Comparison of ENCODE assay signal across 1 cellular context in the genomic region with DNA sequence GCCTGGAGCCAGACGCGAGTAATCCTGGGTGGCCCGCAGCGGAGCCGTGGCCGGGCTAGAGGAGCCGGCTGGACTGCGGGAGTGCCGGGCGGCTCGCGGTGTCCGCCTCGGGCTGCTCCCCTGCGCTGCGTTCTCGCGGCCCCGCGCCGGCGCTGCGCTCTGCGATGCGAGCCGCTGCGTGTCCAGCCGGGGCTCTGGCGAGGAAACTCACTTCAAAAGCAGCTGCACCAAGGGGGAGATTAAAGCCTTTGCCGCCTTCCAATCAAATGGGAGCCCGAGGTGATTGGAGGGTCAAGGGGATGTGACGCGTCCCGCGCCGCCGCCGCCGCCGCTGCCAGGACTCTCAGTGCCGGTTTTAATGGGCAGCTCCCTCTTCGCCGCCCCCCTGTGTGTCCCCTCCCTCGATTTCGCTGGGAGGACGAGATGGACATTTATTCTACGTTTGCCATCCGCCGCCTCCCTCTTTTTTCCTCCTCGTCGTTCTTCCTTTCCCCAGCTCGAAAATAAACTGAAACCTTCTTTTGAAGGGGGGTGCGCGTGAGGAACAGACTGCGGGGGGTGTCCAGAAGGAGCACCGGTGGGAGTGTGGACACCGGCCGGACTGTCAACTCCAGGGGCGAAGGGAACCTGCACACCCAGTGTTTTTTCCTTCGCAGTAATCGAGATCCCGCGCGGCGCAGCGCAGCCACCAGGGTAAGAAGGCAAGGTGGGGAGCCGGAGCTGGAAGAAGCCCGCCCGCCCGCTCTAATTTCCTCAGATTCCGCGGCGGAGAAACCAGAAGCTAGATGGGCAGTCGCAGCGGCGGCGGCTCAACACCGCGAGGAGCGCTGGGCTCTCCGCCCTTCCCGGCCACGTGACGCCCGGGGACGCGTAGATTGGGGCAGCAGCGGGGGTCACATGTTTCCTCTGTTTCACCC.
TF ChIP-seq lines count a peak whose summit lies in the region.

A gene with protein sequence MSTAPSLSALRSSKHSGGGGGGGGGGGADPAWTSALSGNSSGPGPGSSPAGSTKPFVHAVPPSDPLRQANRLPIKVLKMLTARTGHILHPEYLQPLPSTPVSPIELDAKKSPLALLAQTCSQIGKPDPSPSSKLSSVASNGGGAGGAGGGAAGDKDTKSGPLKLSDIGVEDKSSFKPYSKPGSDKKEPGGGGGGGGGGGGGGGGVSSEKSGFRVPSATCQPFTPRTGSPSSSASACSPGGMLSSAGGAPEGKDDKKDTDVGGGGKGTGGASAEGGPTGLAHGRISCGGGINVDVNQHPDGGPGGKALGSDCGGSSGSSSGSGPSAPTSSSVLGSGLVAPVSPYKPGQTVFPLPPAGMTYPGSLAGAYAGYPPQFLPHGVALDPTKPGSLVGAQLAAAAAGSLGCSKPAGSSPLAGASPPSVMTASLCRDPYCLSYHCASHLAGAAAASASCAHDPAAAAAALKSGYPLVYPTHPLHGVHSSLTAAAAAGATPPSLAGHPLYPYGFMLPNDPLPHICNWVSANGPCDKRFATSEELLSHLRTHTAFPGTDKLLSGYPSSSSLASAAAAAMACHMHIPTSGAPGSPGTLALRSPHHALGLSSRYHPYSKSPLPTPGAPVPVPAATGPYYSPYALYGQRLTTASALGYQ (minus strand): TSS at position 196 of the 917 bp plus-strand sequence. CDS start 345 bp downstream, outside the sequence.

TF ChIP-seq in HepG2, 621 proteins besides CTCF, POLR2A, EP300 and RAD21 (continued from another document and continues in another):
- TF ChIP-seq, protein P1, sequence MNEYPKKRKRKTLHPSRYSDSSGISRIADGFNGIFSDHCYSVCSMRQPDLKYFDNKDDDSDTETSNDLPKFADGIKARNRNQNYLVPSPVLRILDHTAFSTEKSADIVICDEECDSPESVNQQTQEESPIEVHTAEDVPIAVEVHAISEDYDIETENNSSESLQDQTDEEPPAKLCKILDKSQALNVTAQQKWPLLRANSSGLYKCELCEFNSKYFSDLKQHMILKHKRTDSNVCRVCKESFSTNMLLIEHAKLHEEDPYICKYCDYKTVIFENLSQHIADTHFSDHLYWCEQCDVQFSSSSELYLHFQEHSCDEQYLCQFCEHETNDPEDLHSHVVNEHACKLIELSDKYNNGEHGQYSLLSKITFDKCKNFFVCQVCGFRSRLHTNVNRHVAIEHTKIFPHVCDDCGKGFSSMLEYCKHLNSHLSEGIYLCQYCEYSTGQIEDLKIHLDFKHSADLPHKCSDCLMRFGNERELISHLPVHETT (CRISPR knock-in tag; conservative IDR thresholded peaks at IDR 0.05): no peak
- 0 out of 2 replicates have a peak, but pooled peaks have one; percentile 64 for TF ChIP-seq POGZ (CRISPR knock-in tag; IDR thresholded peaks at IDR 0.05)
- TF ChIP-seq, protein P2, sequence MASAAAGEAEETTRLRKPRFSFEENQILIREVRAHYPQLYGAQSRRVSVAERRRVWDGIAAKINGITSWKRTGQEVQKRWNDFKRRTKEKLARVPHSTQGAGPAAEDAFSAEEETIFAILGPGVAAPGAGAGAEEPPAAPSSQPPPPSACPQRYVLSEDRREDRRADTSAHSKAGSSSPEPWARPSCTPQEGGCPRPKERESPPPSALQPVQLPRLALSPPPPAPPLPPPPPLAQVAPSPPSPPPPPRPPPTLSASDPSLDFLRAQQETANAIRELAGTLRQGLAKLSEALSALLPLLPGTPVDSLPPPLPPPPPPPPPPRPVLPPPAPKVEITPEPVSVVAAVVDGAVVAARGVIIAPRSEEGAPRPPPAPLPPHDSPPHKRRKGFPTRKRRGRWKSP (CRISPR knock-in tag; IDR thresholded peaks at IDR 0.05): peak; percentile 83; the same call in 1 of the 2 replicates
- TF ChIP-seq, protein P3, sequence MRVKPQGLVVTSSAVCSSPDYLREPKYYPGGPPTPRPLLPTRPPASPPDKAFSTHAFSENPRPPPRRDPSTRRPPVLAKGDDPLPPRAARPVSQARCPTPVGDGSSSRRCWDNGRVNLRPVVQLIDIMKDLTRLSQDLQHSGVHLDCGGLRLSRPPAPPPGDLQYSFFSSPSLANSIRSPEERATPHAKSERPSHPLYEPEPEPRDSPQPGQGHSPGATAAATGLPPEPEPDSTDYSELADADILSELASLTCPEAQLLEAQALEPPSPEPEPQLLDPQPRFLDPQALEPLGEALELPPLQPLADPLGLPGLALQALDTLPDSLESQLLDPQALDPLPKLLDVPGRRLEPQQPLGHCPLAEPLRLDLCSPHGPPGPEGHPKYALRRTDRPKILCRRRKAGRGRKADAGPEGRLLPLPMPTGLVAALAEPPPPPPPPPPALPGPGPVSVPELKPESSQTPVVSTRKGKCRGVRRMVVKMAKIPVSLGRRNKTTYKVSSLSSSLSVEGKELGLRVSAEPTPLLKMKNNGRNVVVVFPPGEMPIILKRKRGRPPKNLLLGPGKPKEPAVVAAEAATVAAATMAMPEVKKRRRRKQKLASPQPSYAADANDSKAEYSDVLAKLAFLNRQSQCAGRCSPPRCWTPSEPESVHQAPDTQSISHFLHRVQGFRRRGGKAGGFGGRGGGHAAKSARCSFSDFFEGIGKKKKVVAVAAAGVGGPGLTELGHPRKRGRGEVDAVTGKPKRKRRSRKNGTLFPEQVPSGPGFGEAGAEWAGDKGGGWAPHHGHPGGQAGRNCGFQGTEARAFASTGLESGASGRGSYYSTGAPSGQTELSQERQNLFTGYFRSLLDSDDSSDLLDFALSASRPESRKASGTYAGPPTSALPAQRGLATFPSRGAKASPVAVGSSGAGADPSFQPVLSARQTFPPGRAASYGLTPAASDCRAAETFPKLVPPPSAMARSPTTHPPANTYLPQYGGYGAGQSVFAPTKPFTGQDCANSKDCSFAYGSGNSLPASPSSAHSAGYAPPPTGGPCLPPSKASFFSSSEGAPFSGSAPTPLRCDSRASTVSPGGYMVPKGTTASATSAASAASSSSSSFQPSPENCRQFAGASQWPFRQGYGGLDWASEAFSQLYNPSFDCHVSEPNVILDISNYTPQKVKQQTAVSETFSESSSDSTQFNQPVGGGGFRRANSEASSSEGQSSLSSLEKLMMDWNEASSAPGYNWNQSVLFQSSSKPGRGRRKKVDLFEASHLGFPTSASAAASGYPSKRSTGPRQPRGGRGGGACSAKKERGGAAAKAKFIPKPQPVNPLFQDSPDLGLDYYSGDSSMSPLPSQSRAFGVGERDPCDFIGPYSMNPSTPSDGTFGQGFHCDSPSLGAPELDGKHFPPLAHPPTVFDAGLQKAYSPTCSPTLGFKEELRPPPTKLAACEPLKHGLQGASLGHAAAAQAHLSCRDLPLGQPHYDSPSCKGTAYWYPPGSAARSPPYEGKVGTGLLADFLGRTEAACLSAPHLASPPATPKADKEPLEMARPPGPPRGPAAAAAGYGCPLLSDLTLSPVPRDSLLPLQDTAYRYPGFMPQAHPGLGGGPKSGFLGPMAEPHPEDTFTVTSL (CRISPR knock-in tag; IDR thresholded peaks at IDR 0.05; ENCODE audit: borderline replicate concordance): peak; percentile 55; the same call in 1 of the 2 replicates
- peak; percentile 12; the same call in 1 of the 2 replicates for TF ChIP-seq ZNF776 (CRISPR knock-in tag; IDR thresholded peaks at IDR 0.05)
- TF ChIP-seq SRSF9 (IDR thresholded peaks at IDR 0.05; ENCODE audit: borderline replicate concordance, insufficient read depth, low read depth, low read length, poor library complexity, severe bottlenecking): no peak
- TF ChIP-seq KMT2B (CRISPR knock-in tag; IDR thresholded peaks at IDR 0.05): peak; percentile 49
- TF ChIP-seq ELF3 (CRISPR knock-in tag; IDR thresholded peaks at IDR 0.05): peak; percentile 51; the same call in 1 of the 2 replicates
- TF ChIP-seq, protein P4, sequence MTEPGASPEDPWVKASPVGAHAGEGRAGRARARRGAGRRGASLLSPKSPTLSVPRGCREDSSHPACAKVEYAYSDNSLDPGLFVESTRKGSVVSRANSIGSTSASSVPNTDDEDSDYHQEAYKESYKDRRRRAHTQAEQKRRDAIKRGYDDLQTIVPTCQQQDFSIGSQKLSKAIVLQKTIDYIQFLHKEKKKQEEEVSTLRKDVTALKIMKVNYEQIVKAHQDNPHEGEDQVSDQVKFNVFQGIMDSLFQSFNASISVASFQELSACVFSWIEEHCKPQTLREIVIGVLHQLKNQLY (CRISPR knock-in tag; IDR thresholded peaks at IDR 0.05): 0 out of 2 replicates have a peak, but pooled peaks have one; percentile 17
- peak; percentile 42 for TF ChIP-seq SOX5 (CRISPR knock-in tag; IDR thresholded peaks at IDR 0.05; ENCODE audit: borderline replicate concordance)
- no peak for TF ChIP-seq SOX13 (IDR thresholded peaks at IDR 0.05)
- TF ChIP-seq SOX13 (CRISPR knock-in tag; conservative IDR thresholded peaks at IDR 0.05 in 1 of 2, IDR thresholded peaks at IDR 0.05 in 1 of 2): peak in 1 of 2 experiments; percentile 33; a peak in 2 of 4 replicates
- TF ChIP-seq KDM2A (CRISPR knock-in tag; IDR thresholded peaks at IDR 0.05; ENCODE audit: borderline replicate concordance, low read depth): peak; percentile 53
- no peak for TF ChIP-seq ZNF558 (CRISPR knock-in tag; IDR thresholded peaks at IDR 0.05; ENCODE audit: borderline replicate concordance)
- TF ChIP-seq ZNF768 (CRISPR knock-in tag; IDR thresholded peaks at IDR 0.05): 0 out of 2 replicates have a peak, but pooled peaks have one; percentile 15
- no peak for TF ChIP-seq FLYWCH1 (CRISPR knock-in tag; IDR thresholded peaks at IDR 0.05)
- peak; percentile 1 for TF ChIP-seq ZNF891 (CRISPR knock-in tag; IDR thresholded peaks at IDR 0.05)
- TF ChIP-seq REPIN1 (CRISPR knock-in tag; IDR thresholded peaks at IDR 0.05; ENCODE audit: borderline replicate concordance, low read depth): no peak
- peak; percentile 31 for TF ChIP-seq AGO1 (IDR thresholded peaks at IDR 0.05; ENCODE audit: low read depth, low read length, poor library complexity, severe bottlenecking)
- TF ChIP-seq, protein P5, sequence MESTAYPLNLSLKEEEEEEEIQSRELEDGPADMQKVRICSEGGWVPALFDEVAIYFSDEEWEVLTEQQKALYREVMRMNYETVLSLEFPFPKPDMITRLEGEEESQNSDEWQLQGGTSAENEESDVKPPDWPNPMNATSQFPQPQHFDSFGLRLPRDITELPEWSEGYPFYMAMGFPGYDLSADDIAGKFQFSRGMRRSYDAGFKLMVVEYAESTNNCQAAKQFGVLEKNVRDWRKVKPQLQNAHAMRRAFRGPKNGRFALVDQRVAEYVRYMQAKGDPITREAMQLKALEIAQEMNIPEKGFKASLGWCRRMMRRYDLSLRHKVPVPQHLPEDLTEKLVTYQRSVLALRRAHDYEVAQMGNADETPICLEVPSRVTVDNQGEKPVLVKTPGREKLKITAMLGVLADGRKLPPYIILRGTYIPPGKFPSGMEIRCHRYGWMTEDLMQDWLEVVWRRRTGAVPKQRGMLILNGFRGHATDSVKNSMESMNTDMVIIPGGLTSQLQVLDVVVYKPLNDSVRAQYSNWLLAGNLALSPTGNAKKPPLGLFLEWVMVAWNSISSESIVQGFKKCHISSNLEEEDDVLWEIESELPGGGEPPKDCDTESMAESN (CRISPR knock-in tag; conservative IDR thresholded peaks at IDR 0.05): peak; percentile 6; the same call in 1 of the 2 replicates
- TF ChIP-seq KAT7 (CRISPR knock-in tag; IDR thresholded peaks at IDR 0.05; ENCODE audit: borderline replicate concordance): peak; percentile 46; the same call in 1 of the 2 replicates
- TF ChIP-seq, protein P6, sequence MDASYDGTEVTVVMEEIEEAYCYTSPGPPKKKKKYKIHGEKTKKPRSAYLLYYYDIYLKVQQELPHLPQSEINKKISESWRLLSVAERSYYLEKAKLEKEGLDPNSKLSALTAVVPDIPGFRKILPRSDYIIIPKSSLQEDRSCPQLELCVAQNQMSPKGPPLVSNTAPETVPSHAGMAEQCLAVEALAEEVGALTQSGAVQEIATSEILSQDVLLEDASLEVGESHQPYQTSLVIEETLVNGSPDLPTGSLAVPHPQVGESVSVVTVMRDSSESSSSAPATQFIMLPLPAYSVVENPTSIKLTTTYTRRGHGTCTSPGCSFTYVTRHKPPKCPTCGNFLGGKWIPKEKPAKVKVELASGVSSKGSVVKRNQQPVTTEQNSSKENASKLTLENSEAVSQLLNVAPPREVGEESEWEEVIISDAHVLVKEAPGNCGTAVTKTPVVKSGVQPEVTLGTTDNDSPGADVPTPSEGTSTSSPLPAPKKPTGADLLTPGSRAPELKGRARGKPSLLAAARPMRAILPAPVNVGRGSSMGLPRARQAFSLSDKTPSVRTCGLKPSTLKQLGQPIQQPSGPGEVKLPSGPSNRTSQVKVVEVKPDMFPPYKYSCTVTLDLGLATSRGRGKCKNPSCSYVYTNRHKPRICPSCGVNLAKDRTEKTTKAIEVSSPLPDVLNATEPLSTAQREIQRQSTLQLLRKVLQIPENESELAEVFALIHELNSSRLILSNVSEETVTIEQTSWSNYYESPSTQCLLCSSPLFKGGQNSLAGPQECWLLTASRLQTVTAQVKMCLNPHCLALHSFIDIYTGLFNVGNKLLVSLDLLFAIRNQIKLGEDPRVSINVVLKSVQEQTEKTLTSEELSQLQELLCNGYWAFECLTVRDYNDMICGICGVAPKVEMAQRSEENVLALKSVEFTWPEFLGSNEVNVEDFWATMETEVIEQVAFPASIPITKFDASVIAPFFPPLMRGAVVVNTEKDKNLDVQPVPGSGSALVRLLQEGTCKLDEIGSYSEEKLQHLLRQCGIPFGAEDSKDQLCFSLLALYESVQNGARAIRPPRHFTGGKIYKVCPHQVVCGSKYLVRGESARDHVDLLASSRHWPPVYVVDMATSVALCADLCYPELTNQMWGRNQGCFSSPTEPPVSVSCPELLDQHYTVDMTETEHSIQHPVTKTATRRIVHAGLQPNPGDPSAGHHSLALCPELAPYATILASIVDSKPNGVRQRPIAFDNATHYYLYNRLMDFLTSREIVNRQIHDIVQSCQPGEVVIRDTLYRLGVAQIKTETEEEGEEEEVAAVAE (CRISPR knock-in tag; IDR thresholded peaks at IDR 0.05; ENCODE audit: borderline replicate concordance): peak; percentile 64; the same call in 1 of the 2 replicates
- TF ChIP-seq SNAPC2 (CRISPR knock-in tag; IDR thresholded peaks at IDR 0.05): no peak
- peak; percentile 36; the same call in 1 of the 2 replicates for TF ChIP-seq ZNF777 (CRISPR knock-in tag; IDR thresholded peaks at IDR 0.05)
- TF ChIP-seq HNF4A (CRISPR knock-in tag; IDR thresholded peaks at IDR 0.05): peak; percentile 36
- 0 out of 2 replicates have a peak, but pooled peaks have one; percentile 51 for TF ChIP-seq ZNF557 (CRISPR knock-in tag; IDR thresholded peaks at IDR 0.05)
- TF ChIP-seq ZNF614 (CRISPR knock-in tag; IDR thresholded peaks at IDR 0.05; ENCODE audit: borderline replicate concordance): 0 out of 2 replicates have a peak, but pooled peaks have one; percentile 42
- no peak; the same call in 1 of the 2 replicates for TF ChIP-seq IRX3 (CRISPR knock-in tag; IDR thresholded peaks at IDR 0.05; ENCODE audit: borderline replicate concordance, low read depth)
- TF ChIP-seq, protein P7, sequence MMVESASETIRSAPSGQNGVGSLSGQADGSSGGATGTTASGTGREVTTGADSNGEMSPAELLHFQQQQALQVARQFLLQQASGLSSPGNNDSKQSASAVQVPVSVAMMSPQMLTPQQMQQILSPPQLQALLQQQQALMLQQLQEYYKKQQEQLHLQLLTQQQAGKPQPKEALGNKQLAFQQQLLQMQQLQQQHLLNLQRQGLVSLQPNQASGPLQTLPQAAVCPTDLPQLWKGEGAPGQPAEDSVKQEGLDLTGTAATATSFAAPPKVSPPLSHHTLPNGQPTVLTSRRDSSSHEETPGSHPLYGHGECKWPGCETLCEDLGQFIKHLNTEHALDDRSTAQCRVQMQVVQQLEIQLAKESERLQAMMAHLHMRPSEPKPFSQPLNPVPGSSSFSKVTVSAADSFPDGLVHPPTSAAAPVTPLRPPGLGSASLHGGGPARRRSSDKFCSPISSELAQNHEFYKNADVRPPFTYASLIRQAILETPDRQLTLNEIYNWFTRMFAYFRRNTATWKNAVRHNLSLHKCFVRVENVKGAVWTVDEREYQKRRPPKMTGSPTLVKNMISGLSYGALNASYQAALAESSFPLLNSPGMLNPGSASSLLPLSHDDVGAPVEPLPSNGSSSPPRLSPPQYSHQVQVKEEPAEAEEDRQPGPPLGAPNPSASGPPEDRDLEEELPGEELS (CRISPR knock-in tag; IDR thresholded peaks at IDR 0.05): peak; percentile 31; the same call in 1 of the 2 replicates
- TF ChIP-seq MXI1 (IDR thresholded peaks at IDR 0.05; ENCODE audit: borderline replicate concordance, low read depth, low read length): peak; percentile 71; the same call in 2 of the 3 replicates
- TF ChIP-seq POLR2AphosphoS2 (IDR thresholded peaks at IDR 0.05; ENCODE audit: low read depth, low read length): 0 out of 2 replicates have a peak, but pooled peaks have one; percentile 41
- no peak; the same call in 1 of the 2 replicates for TF ChIP-seq ESRRA (CRISPR knock-in tag; IDR thresholded peaks at IDR 0.05; ENCODE audit: low read depth)
